Comparison of ENCODE assay signal across 1 cellular context in the genomic region with DNA sequence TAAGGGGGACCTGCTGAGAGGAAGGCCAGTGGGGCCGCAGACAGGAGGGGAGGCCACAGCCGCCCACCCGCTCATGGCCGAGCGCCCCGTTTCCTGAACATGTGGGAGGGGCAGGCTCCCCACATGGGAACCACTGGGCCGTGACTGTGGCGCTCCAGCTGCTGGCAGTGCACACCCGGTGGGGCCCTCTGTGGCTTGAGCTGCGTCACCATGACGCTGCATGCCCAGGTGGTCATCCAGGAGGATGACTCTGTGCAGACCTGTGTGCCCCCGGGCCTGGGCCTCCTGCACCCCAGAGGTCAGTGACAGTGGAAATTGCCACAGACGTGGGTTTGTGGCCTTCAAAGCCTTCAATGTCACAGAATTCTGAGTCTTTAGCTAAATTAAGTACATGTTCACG.
TF ChIP-seq lines count a peak whose summit lies in the region.

No MANE protein-coding gene starts in this region.

TF ChIP-seq in GM12878, 131 proteins besides CTCF, POLR2A, EP300 and RAD21 (continued from another document):
- TF ChIP-seq, protein P1, sequence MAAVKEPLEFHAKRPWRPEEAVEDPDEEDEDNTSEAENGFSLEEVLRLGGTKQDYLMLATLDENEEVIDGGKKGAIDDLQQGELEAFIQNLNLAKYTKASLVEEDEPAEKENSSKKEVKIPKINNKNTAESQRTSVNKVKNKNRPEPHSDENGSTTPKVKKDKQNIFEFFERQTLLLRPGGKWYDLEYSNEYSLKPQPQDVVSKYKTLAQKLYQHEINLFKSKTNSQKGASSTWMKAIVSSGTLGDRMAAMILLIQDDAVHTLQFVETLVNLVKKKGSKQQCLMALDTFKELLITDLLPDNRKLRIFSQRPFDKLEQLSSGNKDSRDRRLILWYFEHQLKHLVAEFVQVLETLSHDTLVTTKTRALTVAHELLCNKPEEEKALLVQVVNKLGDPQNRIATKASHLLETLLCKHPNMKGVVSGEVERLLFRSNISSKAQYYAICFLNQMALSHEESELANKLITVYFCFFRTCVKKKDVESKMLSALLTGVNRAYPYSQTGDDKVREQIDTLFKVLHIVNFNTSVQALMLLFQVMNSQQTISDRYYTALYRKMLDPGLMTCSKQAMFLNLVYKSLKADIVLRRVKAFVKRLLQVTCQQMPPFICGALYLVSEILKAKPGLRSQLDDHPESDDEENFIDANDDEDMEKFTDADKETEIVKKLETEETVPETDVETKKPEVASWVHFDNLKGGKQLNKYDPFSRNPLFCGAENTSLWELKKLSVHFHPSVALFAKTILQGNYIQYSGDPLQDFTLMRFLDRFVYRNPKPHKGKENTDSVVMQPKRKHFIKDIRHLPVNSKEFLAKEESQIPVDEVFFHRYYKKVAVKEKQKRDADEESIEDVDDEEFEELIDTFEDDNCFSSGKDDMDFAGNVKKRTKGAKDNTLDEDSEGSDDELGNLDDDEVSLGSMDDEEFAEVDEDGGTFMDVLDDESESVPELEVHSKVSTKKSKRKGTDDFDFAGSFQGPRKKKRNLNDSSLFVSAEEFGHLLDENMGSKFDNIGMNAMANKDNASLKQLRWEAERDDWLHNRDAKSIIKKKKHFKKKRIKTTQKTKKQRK (IDR thresholded peaks at IDR 0.05; ENCODE audit: low read depth, low read length), result no peak
- TF ChIP-seq, protein P2, sequence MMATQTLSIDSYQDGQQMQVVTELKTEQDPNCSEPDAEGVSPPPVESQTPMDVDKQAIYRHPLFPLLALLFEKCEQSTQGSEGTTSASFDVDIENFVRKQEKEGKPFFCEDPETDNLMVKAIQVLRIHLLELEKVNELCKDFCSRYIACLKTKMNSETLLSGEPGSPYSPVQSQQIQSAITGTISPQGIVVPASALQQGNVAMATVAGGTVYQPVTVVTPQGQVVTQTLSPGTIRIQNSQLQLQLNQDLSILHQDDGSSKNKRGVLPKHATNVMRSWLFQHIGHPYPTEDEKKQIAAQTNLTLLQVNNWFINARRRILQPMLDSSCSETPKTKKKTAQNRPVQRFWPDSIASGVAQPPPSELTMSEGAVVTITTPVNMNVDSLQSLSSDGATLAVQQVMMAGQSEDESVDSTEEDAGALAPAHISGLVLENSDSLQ (IDR thresholded peaks at IDR 0.05), result no peak
- no peak for TF ChIP-seq GATAD2B (conservative IDR thresholded peaks at IDR 0.05; ENCODE audit: low read depth)
- no peak for TF ChIP-seq PAX8 (IDR thresholded peaks at IDR 0.05)
- TF ChIP-seq NFIC (IDR thresholded peaks at IDR 0.05; ENCODE audit: low read depth, low read length), result no peak
- no peak for TF ChIP-seq NRF1 (conservative IDR thresholded peaks at IDR 0.05; ENCODE audit: low read depth, low read length)
- TF ChIP-seq TBL1XR1 (IDR thresholded peaks at IDR 0.05; ENCODE audit: low read depth, low read length), result no peak
- TF ChIP-seq TCF3 (IDR thresholded peaks at IDR 0.05; ENCODE audit: borderline replicate concordance, insufficient read depth, low read depth, low read length), result peak; percentile 99
- no peak for TF ChIP-seq RBBP5 (conservative IDR thresholded peaks at IDR 0.05)
- TF ChIP-seq HCFC1 (IDR thresholded peaks at IDR 0.05; ENCODE audit: low read length), result no peak
- TF ChIP-seq POLR2AphosphoS5 (IDR thresholded peaks at IDR 0.05; ENCODE audit: low read length), result no peak
